2 cellular contexts compared by ENCODE assay signal in the genomic region with DNA sequence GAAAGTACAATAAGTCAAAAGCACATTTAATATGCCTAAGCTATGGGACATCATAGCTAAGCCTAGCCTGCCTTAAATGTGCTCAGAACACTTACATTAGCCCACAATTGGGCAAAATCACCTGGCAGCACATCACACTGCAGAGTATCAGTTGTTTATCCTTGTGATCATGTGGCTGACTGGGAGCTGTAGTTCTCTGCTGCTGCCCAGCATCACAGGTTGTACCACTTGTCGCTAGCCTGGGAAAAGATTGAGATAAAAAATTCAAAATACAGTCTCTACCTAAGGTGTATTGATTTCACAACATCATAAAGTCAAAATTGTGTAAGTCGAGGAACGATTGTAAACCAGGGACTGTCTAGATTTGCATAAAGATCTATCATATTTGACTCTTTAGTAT.
TF ChIP-seq lines count a peak whose summit lies in the region.

No MANE protein-coding gene starts in this region.

TF ChIP-seq in GM12891, 5 proteins besides CTCF, POLR2A, EP300 and RAD21:
- TF ChIP-seq POU2F2 (IDR thresholded peaks at IDR 0.05; ENCODE audit: low read depth, low read length) (no peak), TAF1 (IDR thresholded peaks at IDR 0.05; ENCODE audit: low read depth, low read length) (no peak), SPI1 (IDR thresholded peaks at IDR 0.05; ENCODE audit: low read depth, low read length) (no peak), PAX5 (IDR thresholded peaks at IDR 0.05; ENCODE audit: insufficient read depth, low read length, severe bottlenecking) (no peak), POLR2AphosphoS5 (IDR thresholded peaks at IDR 0.05; ENCODE audit: low read depth, low read length) (no peak)

TF ChIP-seq in IMR-90, 13 proteins besides CTCF, POLR2A, EP300 and RAD21 (continued from another document):
- TF ChIP-seq CEBPB (IDR thresholded peaks at IDR 0.05; ENCODE audit: low read depth, low read length): 0 out of 2 replicates have a peak, but pooled peaks have one; percentile 13
